20 cellular contexts compared by ENCODE assay signal in genomic region chr14:93981316-93981715, GRCh38. TPM values are rescaled to one million over a fixed set of nuclear protein-coding genes. Genes with fewer than 3 reads are reported as not detected.
DNase-seq lines count a peak whose midpoint lies in the region; ATAC-seq, FAIRE-seq and TF ChIP-seq lines count a peak whose summit lies in the region.
"Had no signal": no experiment of that assay in that cellular context is flagged by ENCODE, and none has a peak within 500 bp of the region (broad histone marks: within the 10 kb centered on the region; RNA-seq: fewer than 3 reads in every experiment).

No MANE protein-coding gene starts in this region.

- no peaks in the 10 kb centered on the region for H3K36me3 Mint-ChIP-seq in neural crest cell (ENCODE audit: low read depth)
- H3K36me3 Mint-ChIP-seq: brain had no signal

- 93 to 98% methylated on average over 4 to 5 of the region's 5 CpGs for WGBS in lower leg skin, 2 donors

- no peak for FAIRE-seq in HTR-8/SVneo (lab: Jason Lieb, UNC)

- H3K4me3 ChIP-seq in dorsolateral prefrontal cortex (no peak overlapping the region), uterus (no peak overlapping the region), lower leg skin (ENCODE audit: low read depth, poor library complexity, severe bottlenecking) (no peak overlapping the region)
- H3K4me3 ChIP-seq: Peyer's patch, skin epidermis had no signal

- no peaks in the 10 kb centered on the region for H3K36me3 ChIP-seq in uterus
- H3K36me3 ChIP-seq: Peyer's patch had no signal

- H3K27me3 ChIP-seq in dorsolateral prefrontal cortex (no peaks in the 10 kb centered on the region), uterus (no peaks in the 10 kb centered on the region)
- H3K27me3 ChIP-seq: Peyer's patch had no signal

- TF ChIP-seq CTCF in dorsolateral prefrontal cortex (IDR thresholded peaks at IDR 0.05 in 54 of 56, conservative IDR thresholded peaks at IDR 0.05 in 2 of 56; ENCODE audit: low read depth in 1 of 56, partially characterized antibody in 56 of 56), result no peak
- TF ChIP-seq CTCF in neural crest cell (conservative IDR thresholded peaks at IDR 0.05), result no peak
- TF ChIP-seq CTCF in uterus (IDR thresholded peaks at IDR 0.05), result no peak
- TF ChIP-seq CTCF in lower leg skin (IDR thresholded peaks at IDR 0.05), result no peak

- no peak for TF ChIP-seq POLR2A in uterus (IDR thresholded peaks at IDR 0.05)
- TF ChIP-seq POLR2A in lower leg skin (IDR thresholded peaks at IDR 0.05), result no peak

- H3K4me3 Mint-ChIP-seq in neural crest cell, result no peak overlapping the region
- H3K4me3 Mint-ChIP-seq: brain; CD4-positive, alpha-beta memory T cell had no signal

- no peaks in the 10 kb centered on the region for H3K27me3 Mint-ChIP-seq in neural crest cell (ENCODE audit: low read depth)
- H3K27me3 Mint-ChIP-seq: brain; CD4-positive, alpha-beta memory T cell had no signal

- intact Hi-C loops in Right ventricle myocardium inferior (cut with DNase I) (no loop called here), left cardiac atrium (cut with DNase I) (no loop called here), dorsolateral prefrontal cortex (cut with DNase I) (no loop called here), uterus (cut with DNase I; ENCODE audit: low total_unique reads) (no loop called here), lower leg skin (cut with DNase I; ENCODE audit: low total_unique reads) (no loop called here)

- peak overlapping the region in 55 of 59 donors; percentile 4 to 94 (median 75) for H3K27ac ChIP-seq in dorsolateral prefrontal cortex
- H3K27ac ChIP-seq in uterus, result peak overlapping the region; percentile 79 to 84
- H3K27ac ChIP-seq: skin epidermis had no signal

- H3K4me1 Mint-ChIP-seq in neural crest cell, result peaks cover 15% of the 10 kb centered on the region

- peaks cover 0 to 5% of the 10 kb centered on the region in 2 donors for H3K4me1 ChIP-seq in uterus

- ATAC-seq in Right ventricle myocardium inferior (peak; percentile 13), left cardiac atrium (no peak), HG03432 (IDR thresholded peaks at IDR 0.05; ENCODE audit: unreplicated experiment) (no peak)

- peaks cover 2% of the 10 kb centered on the region for H3K9me3 Mint-ChIP-seq in neural crest cell

- no peaks in the 10 kb centered on the region for H3K9me3 ChIP-seq in uterus

- no peak for DNase-seq in Right ventricle myocardium inferior (ENCODE audit: missing footprints)
- no peak for DNase-seq in left cardiac atrium
- DNase-seq in dorsolateral prefrontal cortex, result peak in 1 of 10 donors; percentile 26
- no peak for DNase-seq in neural crest cell (ENCODE audit: low read depth, low spot score)
- no peak for DNase-seq in uterus
- DNase-seq in HTR-8/SVneo (ENCODE audit: insufficient read length, low spot score), result no peak
- no peak for DNase-seq in lower leg skin (ENCODE audit: low spot score in 2 of 2)
- DNase-seq: activated CD8-positive, alpha-beta memory T cell treated with anti-CD3 and anti-CD28 coated beads for 24 hours; activated gamma-delta T cell treated with Interleukin-2 at 50 U/mL for 16 hours; CD4-positive, alpha-beta memory T cell; EL; hippocampal formation; KG1; NCI-H1092; Peyer's patch had no signal

- H3K27ac Mint-ChIP-seq in neural crest cell (ENCODE audit: unreplicated experiment), result peak overlapping the region; percentile 47

RNA-seq across cellular contexts. Expression of gene ASB2, which starts 4.9 kb away (rescaled TPM):
- total RNA-seq in Right ventricle myocardium inferior (294 TPM), left cardiac atrium (100 to 1,000 TPM; 102 to 105 TPM), dorsolateral prefrontal cortex (10 to 100 TPM in 40 of 120 experiments, 1 to 10 TPM in 80; 1.7 to 20.6 (median 8.5) TPM), neural crest cell (3.0 and 3.5 TPM in 2 replicates), uterus (10 to 100 TPM; 11.8 to 84.1 (median 21.0) TPM), lower leg skin (1 to 10 TPM in 2 of 4 donors, under 1 TPM in 2; 0.46 to 5.4 (median 1.8) TPM)

RNA-seq across cellular contexts. Expression of gene CCDC197, which starts 15.8 kb away (rescaled TPM):
- total RNA-seq in Right ventricle myocardium inferior (0.84 TPM), left cardiac atrium (not detected), dorsolateral prefrontal cortex (under 1 TPM in 2 of 120 experiments, not detected in 118; 0.38 to 0.95 TPM), neural crest cell (not detected in 2 replicates), uterus (not detected), lower leg skin (not detected)
- total RNA-seq: CD4-positive, alpha-beta memory T cell; fibroblast of lung; osteoblast; Peyer's patch had no signal

RNA-seq across cellular contexts. Expression of gene OTUB2, which starts 44.8 kb away (rescaled TPM):
- 0.35 TPM for total RNA-seq in Right ventricle myocardium inferior
- total RNA-seq in left cardiac atrium, result under 1 TPM; 0.24 to 0.56 TPM
- total RNA-seq in dorsolateral prefrontal cortex, result 1 to 10 TPM in 117 of 120 experiments, under 1 TPM in 3; 0.49 to 4.7 (median 2.3) TPM
- total RNA-seq in neural crest cell, result 4.4 and 4.8 TPM in 2 replicates
- total RNA-seq in uterus, result 1 to 10 TPM in 1 of 4 donors, under 1 TPM in 1, not detected in 2; 0.37 to 3.8 TPM
- 10 to 100 TPM; 12.6 to 25.0 (median 21.5) TPM for total RNA-seq in lower leg skin

RNA-seq across cellular contexts. Expression of gene FAM181A, which starts 54.2 kb away (rescaled TPM):
- not detected for total RNA-seq in Right ventricle myocardium inferior
- total RNA-seq in left cardiac atrium, result not detected
- 10 to 100 TPM in 14 of 120 experiments, 1 to 10 TPM in 106; 1.8 to 18.0 (median 6.0) TPM for total RNA-seq in dorsolateral prefrontal cortex
- total RNA-seq in neural crest cell, result 13.4 and 14.7 TPM in 2 replicates
- under 1 TPM in 1 of 4 donors, not detected in 3; 0.48 TPM for total RNA-seq in uterus
- total RNA-seq in lower leg skin, result not detected
- total RNA-seq: CD4-positive, alpha-beta memory T cell; fibroblast of lung; osteoblast; Peyer's patch had no signal
